9 cellular contexts compared by ENCODE assay signal in the genomic region with DNA sequence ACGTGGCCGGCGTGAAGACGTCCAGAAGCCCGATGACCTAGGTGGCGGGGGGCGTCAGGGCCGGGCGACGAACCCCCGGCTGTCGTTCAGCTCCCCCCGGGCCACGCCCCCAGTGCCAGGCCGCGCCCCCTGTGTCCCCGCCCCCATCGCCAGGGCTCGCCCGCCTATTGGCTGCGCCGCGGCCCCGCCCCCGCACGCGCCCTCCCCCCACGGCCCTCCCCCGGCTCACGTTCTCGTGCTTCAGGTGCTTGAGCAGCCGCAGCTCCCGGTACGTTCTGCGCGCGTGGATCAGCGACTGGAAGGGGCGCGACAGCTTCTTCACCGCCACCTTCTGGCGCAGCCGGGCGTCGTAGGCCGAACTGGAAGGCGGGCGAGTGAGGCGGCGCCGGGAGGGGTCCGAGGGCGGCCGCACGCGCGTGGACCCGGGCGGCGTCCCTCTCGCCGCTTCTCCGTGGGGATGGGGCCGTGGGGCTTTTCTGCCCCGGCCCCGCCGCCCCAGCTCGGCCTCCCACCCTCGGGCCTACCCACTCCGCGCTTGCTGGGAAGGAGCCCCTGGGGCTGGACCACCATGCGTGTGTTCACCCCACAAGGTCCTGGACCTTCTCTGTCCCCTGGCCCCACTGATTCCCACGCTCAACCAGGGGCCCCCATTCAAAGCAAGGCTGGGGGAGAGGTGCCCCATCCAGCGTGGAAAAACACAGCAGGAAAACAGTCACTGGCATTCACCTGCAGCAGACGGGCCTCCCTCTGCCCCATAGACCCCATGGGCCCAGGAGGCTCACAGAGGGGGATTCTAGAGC. TPM values are rescaled to one million over a fixed set of nuclear protein-coding genes. Genes with fewer than 3 reads are reported as not detected.
A peak's percentile ranks its signal among the peaks of the same experiment; 100 is the strongest.
DNase-seq lines count a peak whose midpoint lies in the region; ATAC-seq and TF ChIP-seq lines count a peak whose summit lies in the region.
"Had no signal": no experiment of that assay in that cellular context is flagged by ENCODE, and none has a peak within 500 bp of the region (broad histone marks: within the 10 kb centered on the region; RNA-seq: fewer than 3 reads in every experiment).

No MANE protein-coding gene starts in this region.

- TF ChIP-seq CTCF in AG10803 (conservative IDR thresholded peaks at IDR 0.05; ENCODE audit: low read length) = peak; percentile 14
- no peak for TF ChIP-seq CTCF in Panc1 (IDR thresholded peaks at IDR 0.05)

- POLR2A ChIA-PET in Panc1 (lab: Charles Lee) = no interaction called here

- DNase-seq in AG10803 (ENCODE audit: low read depth) = peak; percentile 47
- no peak for DNase-seq in Panc1 (ENCODE audit: low read depth, low spot score)
- DNase-seq in astrocyte of the hippocampus (ENCODE audit: low read depth, low spot score) = peak; percentile 64
- peak; percentile 79 for DNase-seq in iPS-NIHi7 (ENCODE audit: extremely low spot score)
- DNase-seq in stimulated activated CD8-positive, alpha-beta memory T cell treated with anti-CD3 and anti-CD28 coated beads, Interleukin-12 subunit alpha, Interleukin-12 subunit beta, amount 100 ng/mL, for 1 hour (ENCODE audit: low read depth) = peak; percentile 24

- ATAC-seq in Panc1 (no peak), GM18498 (IDR thresholded peaks at IDR 0.05; ENCODE audit: unreplicated experiment) (no peak), GM21423 (IDR thresholded peaks at IDR 0.05; ENCODE audit: unreplicated experiment) (no peak), GM18873 (IDR thresholded peaks at IDR 0.05; ENCODE audit: low FRiP score, unreplicated experiment) (no peak)
- ATAC-seq: effector memory CD8-positive, alpha-beta T cell had no signal

- no peaks in the 10 kb centered on the region for H3K36me3 ChIP-seq in Panc1 (ENCODE audit: control insufficient read depth, insufficient read depth, low read length)

- H3K4me3 ChIP-seq in AG10803 (ENCODE audit: low read length) (peak overlapping the region; percentile 54), Panc1 (ENCODE audit: low read depth in 2 of 2, low read length in 2 of 2) (no peak overlapping the region; a peak in 1 of 4 replicates)

- intact Hi-C loops in Panc1 (cut with micrococcal nuclease; ENCODE audit: unreplicated experiment) = no loop called here

- H3K27ac ChIP-seq in Panc1 (ENCODE audit: low read length) = peak overlapping the region; percentile 48; the same call in 1 of the 2 replicates

- peaks cover 18% of the 10 kb centered on the region for H3K4me1 ChIP-seq in Panc1 (ENCODE audit: control insufficient read depth, insufficient read depth, low read length)

- CTCF ChIA-PET in Panc1 (lab: Charles Lee) = no interaction called here

- H3K27me3 ChIP-seq in Panc1 (ENCODE audit: control insufficient read depth, insufficient read depth, low read length) = no peaks in the 10 kb centered on the region

- in situ Hi-C loops in Panc1 (cut with HindIII; ENCODE audit: low pct_unique_long_range_greater_than_20kb, low sequenced_read_pairs) = no loop called here

- BruUV-seq in Panc1 (replicated peaks; lab: Mats Ljungman, UMichigan) = no TSS peak

- no peaks in the 10 kb centered on the region for H3K9me3 ChIP-seq in Panc1 (ENCODE audit: control insufficient read depth, insufficient read depth, low read depth, low read length)

RNA-seq across cellular contexts. Expression of a gene that starts 2.4 kb away (rescaled TPM):
- 77.7 TPM for total RNA-seq in Panc1 (2021; ENCODE audit: unreplicated experiment)
- polyA plus RNA-seq in Panc1 (2012; ENCODE audit: insufficient read length) = 105 TPM

RNA-seq across cellular contexts. Expression of a gene that starts 6.3 kb away (rescaled TPM):
- total RNA-seq in Panc1 (2021; ENCODE audit: unreplicated experiment) = 74.6 TPM
- 81.1 TPM for polyA plus RNA-seq in Panc1 (2012; ENCODE audit: insufficient read length)

RNA-seq across cellular contexts. Expression of a gene that starts 16.7 kb away (rescaled TPM):
- total RNA-seq in Panc1 (2021; ENCODE audit: unreplicated experiment) = 71.3 TPM
- polyA plus RNA-seq in Panc1 (2012; ENCODE audit: insufficient read length) = 74.6 TPM

RNA-seq across cellular contexts. Expression of a gene that starts 23.0 kb away (rescaled TPM):
- total RNA-seq in Panc1 (2021; ENCODE audit: unreplicated experiment) = 31.3 TPM
- polyA plus RNA-seq in Panc1 (2012; ENCODE audit: insufficient read length) = 31.3 TPM

RNA-seq across cellular contexts. Expression of a gene that starts 39.7 kb away (rescaled TPM):
- 227 TPM for total RNA-seq in Panc1 (2021; ENCODE audit: unreplicated experiment)
- polyA plus RNA-seq in Panc1 (2012; ENCODE audit: insufficient read length) = 239 TPM
